ENCODE assay signal across 8 cellular contexts in the genomic region with DNA sequence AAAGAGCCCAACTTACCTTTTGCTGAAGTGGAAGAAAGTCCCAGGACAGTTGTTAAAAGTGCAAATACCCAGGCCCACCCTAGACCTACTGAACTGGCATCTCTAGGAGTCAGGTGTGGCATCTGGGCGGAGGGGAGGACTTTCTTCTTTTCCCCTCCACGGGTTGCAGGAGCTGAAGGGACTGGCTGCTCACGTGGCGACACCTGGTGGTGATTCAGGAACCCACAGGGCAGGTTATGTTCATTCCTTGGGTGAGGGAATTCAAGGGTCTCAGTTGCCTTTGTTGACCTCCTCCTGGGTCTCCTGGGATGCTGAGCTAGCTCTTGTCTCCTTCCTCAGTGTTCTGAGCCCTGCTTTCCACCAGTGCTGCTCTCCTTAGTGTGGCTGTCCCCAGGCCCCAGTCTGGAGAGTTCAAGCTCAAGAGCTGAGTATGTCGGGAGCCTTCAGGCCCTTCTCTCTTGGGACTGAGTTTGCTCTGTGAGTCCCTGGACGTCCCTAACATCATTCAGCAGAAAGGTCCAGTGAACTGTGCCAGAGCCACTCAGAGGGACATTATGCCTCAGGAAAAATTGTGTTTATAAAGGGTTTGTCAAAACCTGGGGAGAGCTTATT. TPM values are rescaled to one million over a fixed set of nuclear protein-coding genes. Genes with fewer than 3 reads are reported as not detected.
DNase-seq lines count a peak whose midpoint lies in the region; TF ChIP-seq lines count a peak whose summit lies in the region.

No MANE protein-coding gene starts in this region.

- 27 to 32% methylated on average over 6 of the region's 6 CpGs for WGBS in testis, 2 donors

- H3K36me3 ChIP-seq in Peyer's patch (no peaks in the 10 kb centered on the region), testis (ENCODE audit: low read depth, missing control alignments) (no peaks in the 10 kb centered on the region)

- peaks cover 5% of the 10 kb centered on the region for H3K4me1 Mint-ChIP-seq in activated T-helper 1 cell treated with anti-CD3 and anti-CD28 coated beads, Interleukin-12 subunit alpha, Interleukin-12 subunit beta, Interleukin-2, Interleukin-4 antibody, amounts not matched to agents 30 ng/mL and 10 ng/mL and 1 ng/mL, durations not matched to agents 14 hours and 24 hours and 36 hours (ENCODE audit: low read depth)

- DNase-seq in DMS153 (lab: John Stamatoyannopoulos, UW) (peak; percentile 20), DMS153 treated with DMSO at 0.1 percent for 48 hours (lab: John Stamatoyannopoulos, UW; ENCODE audit: unreplicated experiment) (no peak), HL-60 (ENCODE audit: low read depth in 1 of 2, low spot score in 1 of 2) (peak in 1 of 2 experiments; percentile 67), Peyer's patch (peak; percentile 66 to 89 (median 68)), fibroblast of the conjunctiva (ENCODE audit: low read depth) (peak; percentile 32), nucleus accumbens (lab: John Stamatoyannopoulos, UW) (peak in 48 of 56 donors; percentile 6 to 82 (median 39)), testis (peak; percentile 82)
- DNase-seq in activated T-helper 1 cell treated with anti-CD3 and anti-CD28 coated beads, Interleukin-12 subunit alpha, Interleukin-12 subunit beta, Interleukin-2, Interleukin-4 antibody, amounts not matched to agents 30 ng/mL and 10 ng/mL and 1 ng/mL, durations not matched to agents 14 hours and 24 hours and 36 hours (ENCODE audit: low spot score), result peak; percentile 48

- TF ChIP-seq POLR2A in Peyer's patch (IDR thresholded peaks at IDR 0.05) (no peak), testis (IDR thresholded peaks at IDR 0.05) (no peak)

- H3K36me3 Mint-ChIP-seq in activated T-helper 1 cell treated with anti-CD3 and anti-CD28 coated beads, Interleukin-12 subunit alpha, Interleukin-12 subunit beta, Interleukin-2, Interleukin-4 antibody, amounts not matched to agents 30 ng/mL and 10 ng/mL and 1 ng/mL, durations not matched to agents 14 hours and 24 hours and 36 hours (ENCODE audit: low read depth), result no peaks in the 10 kb centered on the region

- no peaks in the 10 kb centered on the region for H3K27me3 ChIP-seq in HL-60 (ENCODE audit: insufficient read depth, poor library complexity, severe bottlenecking)
- H3K27me3 ChIP-seq in Peyer's patch, result no peaks in the 10 kb centered on the region
- H3K27me3 ChIP-seq in testis, result no peaks in the 10 kb centered on the region

- intact Hi-C loops in activated T-helper 1 cell treated with anti-CD3 and anti-CD28 coated beads, Interleukin-12 subunit alpha, Interleukin-12 subunit beta, Interleukin-2, Interleukin-4 antibody, amounts not matched to agents 30 ng/mL and 10 ng/mL and 1 ng/mL, durations not matched to agents 14 hours and 24 hours and 36 hours (cut with micrococcal nuclease), result loop anchor here (1.0 kb wide), 4 partner anchors 49 to 353 kb away; a partner anchor contains a TSS
- intact Hi-C loops in testis (cut with DNase I; ENCODE audit: low total_unique reads), result loop anchor here (5.0 kb wide), 1 partner anchor 213 kb away; no protein-coding TSS in a partner anchor

- H3K4me3 ChIP-seq in HL-60 (replicated peaks; ENCODE audit: insufficient read depth, low read length) (no peak overlapping the region), Peyer's patch (no peak overlapping the region), testis (no peak overlapping the region)

- H3K27ac ChIP-seq in HL-60 (replicated peaks), result no peak overlapping the region
- H3K27ac ChIP-seq in Peyer's patch, result no peak overlapping the region
- H3K27ac ChIP-seq in testis, result no peak overlapping the region

- no peak overlapping the region for H3K27ac Mint-ChIP-seq in activated T-helper 1 cell treated with anti-CD3 and anti-CD28 coated beads, Interleukin-12 subunit alpha, Interleukin-12 subunit beta, Interleukin-2, Interleukin-4 antibody, amounts not matched to agents 30 ng/mL and 10 ng/mL and 1 ng/mL, durations not matched to agents 14 hours and 24 hours and 36 hours

- peaks cover 7% of the 10 kb centered on the region for H3K27me3 Mint-ChIP-seq in activated T-helper 1 cell treated with anti-CD3 and anti-CD28 coated beads, Interleukin-12 subunit alpha, Interleukin-12 subunit beta, Interleukin-2, Interleukin-4 antibody, amounts not matched to agents 30 ng/mL and 10 ng/mL and 1 ng/mL, durations not matched to agents 14 hours and 24 hours and 36 hours (ENCODE audit: insufficient read depth)

- H3K4me1 ChIP-seq in Peyer's patch (no peaks in the 10 kb centered on the region), testis (no peaks in the 10 kb centered on the region)

- H3K9me3 ChIP-seq in Peyer's patch, result no peaks in the 10 kb centered on the region
- H3K9me3 ChIP-seq in testis, result no peaks in the 10 kb centered on the region

- no peak overlapping the region for H3K4me3 Mint-ChIP-seq in activated T-helper 1 cell treated with anti-CD3 and anti-CD28 coated beads, Interleukin-12 subunit alpha, Interleukin-12 subunit beta, Interleukin-2, Interleukin-4 antibody, amounts not matched to agents 30 ng/mL and 10 ng/mL and 1 ng/mL, durations not matched to agents 14 hours and 24 hours and 36 hours

- TF ChIP-seq CTCF in HL-60 (IDR thresholded peaks at IDR 0.05; ENCODE audit: insufficient read depth, low read length) (peak; percentile 93), Peyer's patch (IDR thresholded peaks at IDR 0.05) (peak; percentile 66 to 91 (median 83)), testis (IDR thresholded peaks at IDR 0.05) (peak; percentile 75 to 85 (median 83))

- no peaks in the 10 kb centered on the region for H3K9me3 Mint-ChIP-seq in activated T-helper 1 cell treated with anti-CD3 and anti-CD28 coated beads, Interleukin-12 subunit alpha, Interleukin-12 subunit beta, Interleukin-2, Interleukin-4 antibody, amounts not matched to agents 30 ng/mL and 10 ng/mL and 1 ng/mL, durations not matched to agents 14 hours and 24 hours and 36 hours

RNA-seq across cellular contexts. Expression of a gene that starts 56.9 kb away (rescaled TPM):
- total RNA-seq in Peyer's patch (10 to 100 TPM in 1 of 4 donors, 1 to 10 TPM in 3; 2.8 to 14.9 (median 4.0) TPM), testis (1 to 10 TPM; 6.8 to 8.9 TPM)
- not detected in 2 replicates for total RNA-seq in activated T-helper 1 cell treated with anti-CD3 and anti-CD28 coated beads, Interleukin-12 subunit alpha, Interleukin-12 subunit beta, Interleukin-2, Interleukin-4 antibody, amounts not matched to agents 30 ng/mL and 10 ng/mL and 1 ng/mL, durations not matched to agents 14 hours and 24 hours and 36 hours
- polyA plus RNA-seq in testis (ENCODE audit: insufficient read depth, low read depth, low replicate concordance), result 10.9 TPM
